ENCODE assay signal across 15 cellular contexts in the genomic region with DNA sequence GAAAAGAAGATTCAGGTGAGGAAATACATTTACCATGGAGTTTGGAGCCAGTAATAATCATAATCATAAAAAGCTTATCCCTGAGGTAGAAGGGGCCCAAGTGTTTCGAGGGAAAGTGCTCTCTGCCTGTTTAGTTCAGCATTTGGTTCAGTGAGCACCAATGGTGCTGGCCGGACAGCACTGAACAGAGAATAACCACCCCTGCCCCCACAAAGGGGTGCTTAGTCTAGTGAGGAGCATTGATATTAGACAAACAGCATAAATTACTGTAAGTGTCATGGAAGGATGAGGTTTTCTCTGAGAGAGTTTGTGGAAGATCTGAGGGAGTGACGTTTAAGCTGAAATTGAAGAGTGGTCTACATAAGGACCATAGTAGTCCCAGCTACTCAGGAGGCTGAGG. TPM values are rescaled to one million over a fixed set of nuclear protein-coding genes. Genes with fewer than 3 reads are reported as not detected.
DNase-seq lines count a peak whose midpoint lies in the region; ATAC-seq and TF ChIP-seq lines count a peak whose summit lies in the region.
"Had no signal": no experiment of that assay in that cellular context is flagged by ENCODE, and none has a peak within 500 bp of the region (broad histone marks: within the 10 kb centered on the region; RNA-seq: fewer than 3 reads in every experiment).

No MANE protein-coding gene starts in this region.

- H2BK15ac ChIP-seq in IMR-90 (ENCODE audit: low read depth, low read length), result no peak overlapping the region

- H3K4ac ChIP-seq in IMR-90 (ENCODE audit: low read depth, low read length), result no peak overlapping the region

- no peak overlapping the region for H3K4me2 ChIP-seq in IMR-90 (ENCODE audit: low read depth, low read length)

- no peaks in the 10 kb centered on the region for H3K9me3 Mint-ChIP-seq in activated B cell treated with CpG ODN at 0.5 μM for 24 hours
- no peaks in the 10 kb centered on the region for H3K9me3 Mint-ChIP-seq in neural crest cell
- H3K9me3 Mint-ChIP-seq: CD4-positive, alpha-beta memory T cell; HFFc6 had no signal

- H3K4me3 Mint-ChIP-seq in activated B cell treated with CpG ODN at 0.5 μM for 24 hours (no peak overlapping the region), neural crest cell (no peak overlapping the region)
- H3K4me3 Mint-ChIP-seq: CD4-positive, alpha-beta memory T cell; HFFc6 had no signal

- no peak overlapping the region for H2BK5ac ChIP-seq in IMR-90 (ENCODE audit: low read depth, low read length, poor library complexity, severe bottlenecking)

- intact Hi-C loops in IMR-90 (cut with micrococcal nuclease) (no loop called here), activated B cell treated with CpG ODN at 0.5 μM for 24 hours (cut with micrococcal nuclease) (no loop called here)

- H3K14ac ChIP-seq in IMR-90 (replicated peaks; ENCODE audit: low read depth, low read length), result no peak overlapping the region

- no peaks in the 10 kb centered on the region for H3K27me3 Mint-ChIP-seq in activated B cell treated with CpG ODN at 0.5 μM for 24 hours
- H3K27me3 Mint-ChIP-seq in neural crest cell (ENCODE audit: low read depth), result no peaks in the 10 kb centered on the region
- H3K27me3 Mint-ChIP-seq: CD4-positive, alpha-beta memory T cell had no signal

- no peak overlapping the region for H3K27ac ChIP-seq in IMR-90 (ENCODE audit: insufficient read depth, low read length)

- ATAC-seq in IMR-90 (ENCODE audit: low read depth) (peak; percentile 63), activated B cell treated with CpG ODN at 0.5 μM for 24 hours (ENCODE audit: low read depth) (no peak), HG03469 (IDR thresholded peaks at IDR 0.05; ENCODE audit: unreplicated experiment) (no peak)

- TF ChIP-seq RAD21 in IMR-90 (IDR thresholded peaks at IDR 0.05; ENCODE audit: low read length), result no peak

- H3K4me3 ChIP-seq in IMR-90 (ENCODE audit: insufficient read depth, low read depth, low read length) (no peak overlapping the region), foreskin fibroblast (ENCODE audit: low read depth in 1 of 2, low read length in 2 of 2) (no peak overlapping the region)
- H3K4me3 ChIP-seq: HAP-1 had no signal

- no peak overlapping the region for H4K8ac ChIP-seq in IMR-90 (ENCODE audit: low read depth in 2 of 2, low read length in 2 of 2)

- no peaks in the 10 kb centered on the region for H3K9me3 ChIP-seq in IMR-90 (ENCODE audit: control insufficient read depth, insufficient read depth, low read length)
- H3K9me3 ChIP-seq: HAP-1 had no signal

- H3K36me3 Mint-ChIP-seq in activated B cell treated with CpG ODN at 0.5 μM for 24 hours (ENCODE audit: low read depth) (peaks cover 6% of the 10 kb centered on the region), neural crest cell (ENCODE audit: low read depth) (peaks cover 9% of the 10 kb centered on the region)

- BruUV-seq in IMR-90 (replicated peaks; lab: Mats Ljungman, UMichigan), result no TSS peak

- no peaks in the 10 kb centered on the region for H3K4me1 ChIP-seq in IMR-90 (ENCODE audit: control insufficient read depth, insufficient read depth, low read length)
- H3K4me1 ChIP-seq: HAP-1 had no signal

- no peak overlapping the region for H3K23ac ChIP-seq in IMR-90 (ENCODE audit: low read depth, low read length)

- no peaks in the 10 kb centered on the region for H4K20me1 ChIP-seq in IMR-90 (ENCODE audit: insufficient read depth, low read length)

- no peak overlapping the region for H3K9ac ChIP-seq in IMR-90 (ENCODE audit: low read depth, low read length)

- H2AK5ac ChIP-seq in IMR-90 (ENCODE audit: low read depth, low read length), result no peak overlapping the region

- TF ChIP-seq CTCF in IMR-90 (conservative IDR thresholded peaks at IDR 0.05; ENCODE audit: low read depth, low read length) (no peak), activated B cell treated with CpG ODN at 0.5 μM for 24 hours (IDR thresholded peaks at IDR 0.05) (no peak), neural crest cell (conservative IDR thresholded peaks at IDR 0.05) (no peak), foreskin fibroblast (IDR thresholded peaks at IDR 0.05; ENCODE audit: low read depth, low read length) (no peak)

- dilution Hi-C loops in IMR-90 (cut with HindIII; ENCODE audit: low sequenced_read_pairs, unreplicated experiment), result no loop called here

- 0 out of 2 replicates have a peak, but pooled peaks cover 2% of the 10 kb centered on the region for H3K36me3 ChIP-seq in IMR-90 (ENCODE audit: control insufficient read depth, insufficient read depth, low read length)
- H3K36me3 ChIP-seq: HAP-1 had no signal

- H3K4me1 Mint-ChIP-seq in activated B cell treated with CpG ODN at 0.5 μM for 24 hours (no peaks in the 10 kb centered on the region), neural crest cell (peaks cover 14% of the 10 kb centered on the region)

- no CpG with 5 or more reads among the region's 3 CpGs for WGBS in IMR-90 (ENCODE audit: extremely low coverage in 2 of 2, insufficient read length in 1 of 2), 2 experiments

- TF ChIP-seq POLR2A in IMR-90 (IDR thresholded peaks at IDR 0.05; ENCODE audit: low read depth, low read length), result no peak

- H2BK120ac ChIP-seq in IMR-90 (ENCODE audit: low read depth, low read length), result no peak overlapping the region

- no peak overlapping the region for H3K56ac ChIP-seq in IMR-90 (ENCODE audit: extremely low read depth, insufficient read depth, low read length)

- H3K27ac Mint-ChIP-seq in activated B cell treated with CpG ODN at 0.5 μM for 24 hours (peak overlapping the region; percentile 42), neural crest cell (ENCODE audit: unreplicated experiment) (peak overlapping the region; percentile 28)
- H3K27ac Mint-ChIP-seq: HFFc6 had no signal

- no peaks in the 10 kb centered on the region for H3K79me1 ChIP-seq in IMR-90 (ENCODE audit: low read depth in 1 of 2, low read length in 2 of 2)

- H3K27me3 ChIP-seq in IMR-90 (ENCODE audit: control insufficient read depth, insufficient read depth, low read length), result no peaks in the 10 kb centered on the region

- no peak overlapping the region for H3K18ac ChIP-seq in IMR-90 (ENCODE audit: low read depth, low read length)

- H2BK20ac ChIP-seq in IMR-90 (ENCODE audit: low read depth, low read length), result no peak overlapping the region

- DNase-seq in IMR-90, result no peak
- DNase-seq in activated B cell treated with CpG ODN at 0.5 μM for 24 hours, result no peak
- no peak for DNase-seq in neural crest cell (ENCODE audit: low read depth, low spot score)
- peak; percentile 44 for DNase-seq in retina
- no peak for DNase-seq in HK-2 (ENCODE audit: unreplicated experiment)
- DNase-seq in foreskin fibroblast, result no peak
- DNase-seq: C1 segment of cervical spinal cord; CD4-positive, alpha-beta memory T cell; COR-L47; DMS153; DND-41; GOT3; HFFc6 had no signal

- no peak overlapping the region for H2AFZ ChIP-seq in IMR-90 (replicated peaks; ENCODE audit: low read length, poor library complexity)

- no peak overlapping the region for H2AK9ac ChIP-seq in IMR-90 (replicated peaks; ENCODE audit: low read depth, low read length, poor library complexity)

- no peak overlapping the region for H4K91ac ChIP-seq in IMR-90 (ENCODE audit: insufficient read depth, low read depth, low read length)

- CTCF ChIA-PET in IMR-90 (lab: Yijun Ruan, JAX) (no interaction called here), activated B cell treated with CpG ODN at 0.5 μM for 24 hours (lab: Charles Lee) (no interaction called here)

- no peak overlapping the region for H4K5ac ChIP-seq in IMR-90 (ENCODE audit: low read depth, low read length)

- H3K9me1 ChIP-seq in IMR-90 (ENCODE audit: insufficient read depth, low read length), result peaks cover 3% of the 10 kb centered on the region; the same call in 1 of the 2 replicates

- POLR2A ChIA-PET in IMR-90 (lab: Charles Lee; ENCODE audit: unreplicated experiment) (no interaction called here), activated B cell treated with CpG ODN at 0.5 μM for 24 hours (lab: Charles Lee) (no interaction called here)

- in situ Hi-C loops in IMR-90 (cut with MboI; ENCODE audit: low sequenced_read_pairs), result no loop called here

TF ChIP-seq in IMR-90, 13 proteins besides CTCF, POLR2A, EP300 and RAD21 (continues in another document):
- TF ChIP-seq, protein P1, sequence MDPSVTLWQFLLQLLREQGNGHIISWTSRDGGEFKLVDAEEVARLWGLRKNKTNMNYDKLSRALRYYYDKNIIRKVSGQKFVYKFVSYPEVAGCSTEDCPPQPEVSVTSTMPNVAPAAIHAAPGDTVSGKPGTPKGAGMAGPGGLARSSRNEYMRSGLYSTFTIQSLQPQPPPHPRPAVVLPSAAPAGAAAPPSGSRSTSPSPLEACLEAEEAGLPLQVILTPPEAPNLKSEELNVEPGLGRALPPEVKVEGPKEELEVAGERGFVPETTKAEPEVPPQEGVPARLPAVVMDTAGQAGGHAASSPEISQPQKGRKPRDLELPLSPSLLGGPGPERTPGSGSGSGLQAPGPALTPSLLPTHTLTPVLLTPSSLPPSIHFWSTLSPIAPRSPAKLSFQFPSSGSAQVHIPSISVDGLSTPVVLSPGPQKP (IDR thresholded peaks at IDR 0.05; ENCODE audit: borderline replicate concordance, low read depth, low read length), result no peak
- no peak for TF ChIP-seq SMC3 (IDR thresholded peaks at IDR 0.05; ENCODE audit: low read depth, low read length)
- no peak for TF ChIP-seq BHLHE40 (IDR thresholded peaks at IDR 0.05; ENCODE audit: low read depth, low read length)
- TF ChIP-seq MAZ (IDR thresholded peaks at IDR 0.05; ENCODE audit: borderline replicate concordance, low read depth, low read length), result no peak
- TF ChIP-seq CHD1 (IDR thresholded peaks at IDR 0.05; ENCODE audit: low read depth, low read length), result no peak
- TF ChIP-seq RCOR1 (IDR thresholded peaks at IDR 0.05; ENCODE audit: insufficient replicate concordance, low read length), result no peak
- TF ChIP-seq MXI1 (IDR thresholded peaks at IDR 0.05; ENCODE audit: borderline replicate concordance, low read depth, low read length), result no peak

RNA-seq across cellular contexts. Expression of a gene that starts 21.6 kb away (rescaled TPM):
- total RNA-seq in IMR-90 (2012; rRNA removed) (21.9 and 27.8 TPM in 2 replicates), activated B cell treated with CpG ODN at 0.5 μM for 24 hours (26.0 and 31.0 TPM in 2 replicates), neural crest cell (26.0 and 27.6 TPM in 2 replicates)
- polyA plus RNA-seq in IMR-90 (2012; rRNA removed), result 4.3 and 6.4 TPM in 2 replicates
- polyA plus RNA-seq in IMR-90 (2012; cell fraction: cytosol; rRNA removed), result 1.4 and 2.5 TPM in 2 replicates
- 1.2 and 5.5 TPM in 2 replicates for polyA plus RNA-seq in IMR-90 (2012; cell fraction: nucleus; rRNA removed; ENCODE audit: low replicate concordance)

RNA-seq across cellular contexts. Expression of a gene that starts 25.5 kb away (rescaled TPM):
- 13.4 and 20.8 TPM in 2 replicates for total RNA-seq in IMR-90 (2012; rRNA removed)
- polyA plus RNA-seq in IMR-90 (2012; rRNA removed), result 32.8 and 33.2 TPM in 2 replicates
- 9.2 and 10.0 TPM in 2 replicates for polyA plus RNA-seq in IMR-90 (2012; cell fraction: cytosol; rRNA removed)
- 26.8 and 70.4 TPM in 2 replicates for polyA plus RNA-seq in IMR-90 (2012; cell fraction: nucleus; rRNA removed; ENCODE audit: low replicate concordance)
- 70.3 and 78.0 TPM in 2 replicates for total RNA-seq in activated B cell treated with CpG ODN at 0.5 μM for 24 hours
- total RNA-seq in neural crest cell, result 85.0 and 87.5 TPM in 2 replicates

RNA-seq across cellular contexts. Expression of a gene that starts 39.5 kb away (rescaled TPM):
- total RNA-seq in IMR-90 (2012; rRNA removed) (2.9 and 5.8 TPM in 2 replicates), activated B cell treated with CpG ODN at 0.5 μM for 24 hours (not detected in 2 replicates), neural crest cell (48.2 and 52.6 TPM in 2 replicates)
- 12.6 and 15.4 TPM in 2 replicates for polyA plus RNA-seq in IMR-90 (2012; rRNA removed)
- 9.0 and 16.8 TPM in 2 replicates for polyA plus RNA-seq in IMR-90 (2012; cell fraction: cytosol; rRNA removed)
- 15.7 and 38.1 TPM in 2 replicates for polyA plus RNA-seq in IMR-90 (2012; cell fraction: nucleus; rRNA removed; ENCODE audit: low replicate concordance)
- total RNA-seq: CD4-positive, alpha-beta memory T cell had no signal
- polyA plus RNA-seq: CD4-positive, alpha-beta memory T cell had no signal
